16 cellular contexts compared by ENCODE assay signal in the genomic region with DNA sequence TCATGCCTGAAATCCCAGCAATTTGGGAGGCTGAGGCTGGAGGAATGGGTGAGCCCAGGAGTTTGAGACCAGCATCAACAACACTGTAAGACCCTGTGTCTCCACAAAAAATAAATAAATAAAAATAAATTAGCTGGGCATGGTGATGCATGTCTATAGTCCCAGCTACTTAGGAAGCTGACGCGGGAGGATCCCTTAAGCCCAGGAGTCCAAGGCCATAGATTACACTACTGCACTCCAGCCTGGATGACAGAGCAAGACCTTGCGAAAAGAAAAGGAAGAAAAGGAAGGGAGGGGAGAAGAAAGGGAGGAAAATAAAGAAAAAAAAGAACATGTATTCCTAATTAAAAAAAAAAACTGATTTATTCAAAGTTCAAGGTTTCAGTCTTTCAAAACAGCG.
A peak's percentile ranks its signal among the peaks of the same experiment; 100 is the strongest.
DNase-seq lines count a peak whose midpoint lies in the region; ATAC-seq, FAIRE-seq and TF ChIP-seq lines count a peak whose summit lies in the region.
"Had no signal": no experiment of that assay in that cellular context is flagged by ENCODE, and none has a peak within 500 bp of the region (broad histone marks: within the 10 kb centered on the region; RNA-seq: fewer than 3 reads in every experiment).

No MANE protein-coding gene starts in this region.

- peaks cover 62% of the 10 kb centered on the region for H3K4me1 Mint-ChIP-seq in CD4-positive, alpha-beta T cell (ENCODE audit: low read depth)
- peaks cover 2% of the 10 kb centered on the region for H3K4me1 Mint-ChIP-seq in endodermal cell
- H3K4me1 Mint-ChIP-seq in progenitor cell of endocrine pancreas (ENCODE audit: low read depth), result peaks cover 2% of the 10 kb centered on the region
- H3K4me1 Mint-ChIP-seq in immature natural killer cell, result peaks cover 29 to 81% of the 10 kb centered on the region in 2 donors

- H3K27ac ChIP-seq in CD4-positive, alpha-beta T cell (ENCODE audit: low read depth, low read length), result no peak overlapping the region
- H3K27ac ChIP-seq in SK-N-MC, result peak overlapping the region; percentile 14; the same call in 1 of the 2 replicates
- H3K27ac ChIP-seq in endodermal cell (ENCODE audit: low read depth, low read length), result no peak overlapping the region
- no peak overlapping the region for H3K27ac ChIP-seq in kidney (ENCODE audit: low read depth in 2 of 2, low read length in 2 of 2)
- H3K27ac ChIP-seq: BLaER1 had no signal

- H3K9me3 ChIP-seq in CD4-positive, alpha-beta T cell (ENCODE audit: control insufficient read depth, low read length), result no peaks in the 10 kb centered on the region
- H3K9me3 ChIP-seq in SK-N-MC (ENCODE audit: low read depth, low read length) (no peaks in the 10 kb centered on the region), endodermal cell (ENCODE audit: control insufficient read depth, low read length) (no peaks in the 10 kb centered on the region), kidney (ENCODE audit: control insufficient read depth in 1 of 2, low read length in 2 of 2) (no peaks in the 10 kb centered on the region)
- H3K9me3 ChIP-seq: BLaER1 had no signal

- no peak for FAIRE-seq in kidney (lab: Jason Lieb, UNC)
- FAIRE-seq: GM12878 had no signal

- H3K9me3 Mint-ChIP-seq in CD4-positive, alpha-beta T cell, result no peaks in the 10 kb centered on the region
- no peaks in the 10 kb centered on the region for H3K9me3 Mint-ChIP-seq in endodermal cell
- H3K9me3 Mint-ChIP-seq in progenitor cell of endocrine pancreas (ENCODE audit: low read depth), result no peaks in the 10 kb centered on the region
- H3K9me3 Mint-ChIP-seq in immature natural killer cell, result no peaks in the 10 kb centered on the region
- H3K9me3 Mint-ChIP-seq: GM23338 had no signal

- no peak overlapping the region for H3K4me3 ChIP-seq in SK-N-MC
- no peak overlapping the region for H3K4me3 ChIP-seq in endodermal cell (ENCODE audit: low read length)
- no peak overlapping the region for H3K4me3 ChIP-seq in kidney (ENCODE audit: low read length in 2 of 2)
- H3K4me3 ChIP-seq: BLaER1, GM12878, GM23338 had no signal

- TF ChIP-seq CTCF in CD4-positive, alpha-beta T cell (IDR thresholded peaks at IDR 0.05), result no peak
- no peak for TF ChIP-seq CTCF in endodermal cell (conservative IDR thresholded peaks at IDR 0.05)
- no peak for TF ChIP-seq CTCF in progenitor cell of endocrine pancreas (IDR thresholded peaks at IDR 0.05; ENCODE audit: unreplicated experiment)
- TF ChIP-seq CTCF in kidney (IDR thresholded peaks at IDR 0.05; ENCODE audit: borderline replicate concordance, extremely low read depth, insufficient read depth), result no peak

- H3K4me1 ChIP-seq in endodermal cell (ENCODE audit: control insufficient read depth, insufficient read depth, low read length) (no peaks in the 10 kb centered on the region), kidney (ENCODE audit: control insufficient read depth in 1 of 2, insufficient read depth in 1 of 2, low read depth in 1 of 2, low read length in 2 of 2) (no peaks in the 10 kb centered on the region)
- H3K4me1 ChIP-seq: BLaER1 had no signal

- H3K27ac Mint-ChIP-seq in CD4-positive, alpha-beta T cell, result peak overlapping the region; percentile 45
- H3K27ac Mint-ChIP-seq in endodermal cell (peak overlapping the region; percentile 67), progenitor cell of endocrine pancreas (peak overlapping the region; percentile 77), immature natural killer cell (no peak overlapping the region)

- no peaks in the 10 kb centered on the region for H3K27me3 Mint-ChIP-seq in CD4-positive, alpha-beta T cell
- H3K27me3 Mint-ChIP-seq in endodermal cell (ENCODE audit: insufficient read depth) (no peaks in the 10 kb centered on the region), progenitor cell of endocrine pancreas (no peaks in the 10 kb centered on the region), immature natural killer cell (ENCODE audit: low read depth in 3 of 3) (no peaks in the 10 kb centered on the region)

- H3K9ac ChIP-seq in SK-N-MC (ENCODE audit: insufficient read length), result no peak overlapping the region
- H3K9ac ChIP-seq in endodermal cell (ENCODE audit: extremely low read depth, low read length, poor library complexity, severe bottlenecking), result no peak overlapping the region
- no peak overlapping the region for H3K9ac ChIP-seq in kidney (ENCODE audit: low read length in 2 of 2)
- H3K9ac ChIP-seq: BLaER1 had no signal

- H3K27me3 ChIP-seq in CD4-positive, alpha-beta T cell (ENCODE audit: control insufficient read depth, insufficient read depth, low read length), result no peaks in the 10 kb centered on the region
- no peaks in the 10 kb centered on the region for H3K27me3 ChIP-seq in endodermal cell (ENCODE audit: control insufficient read depth, insufficient read depth, low read length, poor library complexity, severe bottlenecking)
- H3K27me3 ChIP-seq: BLaER1 had no signal

- 93 to 100% methylated on average over 3 of the region's 4 CpGs for WGBS in endodermal cell (ENCODE audit: insufficient coverage in 1 of 2, insufficient read length in 1 of 2), 2 experiments

- CTCF ChIA-PET in CD4-positive, alpha-beta T cell (lab: Charles Lee), result no interaction called here

- POLR2A ChIA-PET in CD4-positive, alpha-beta T cell (lab: Charles Lee), result interaction anchor here (1.0 kb wide), 1 partner anchor 10 kb away, joined by 3 read pairs; no protein-coding TSS in a partner anchor

- no peak for DNase-seq in CD4-positive, alpha-beta T cell
- DNase-seq in SK-N-MC (ENCODE audit: low read depth, low spot score) (no peak), endodermal cell (no peak), progenitor cell of endocrine pancreas (ENCODE audit: low spot score, unreplicated experiment) (no peak), kidney (no peak), immature natural killer cell (no peak), NCI-H510A (lab: John Stamatoyannopoulos, UW) (no peak)
- DNase-seq: 8988T, AML-193, Calu3, DMS 273 treated with DMSO at 0.1 percent for 48 hours, H7, IMR-90 had no signal

- peaks cover 65% of the 10 kb centered on the region for H3K36me3 Mint-ChIP-seq in CD4-positive, alpha-beta T cell (ENCODE audit: low read depth)
- H3K36me3 Mint-ChIP-seq in endodermal cell (ENCODE audit: low read depth) (peaks cover 38% of the 10 kb centered on the region), progenitor cell of endocrine pancreas (ENCODE audit: insufficient read depth) (peaks cover 15% of the 10 kb centered on the region), immature natural killer cell (peaks cover 0 to 8% (median 4%) of the 10 kb centered on the region in 3 donors)

- H3K36me3 ChIP-seq in SK-N-MC (ENCODE audit: insufficient read depth, low read length) (peaks cover 30% of the 10 kb centered on the region), endodermal cell (ENCODE audit: control insufficient read depth, insufficient read depth, low read length) (peaks cover 79% of the 10 kb centered on the region), kidney (ENCODE audit: control insufficient read depth in 1 of 2, insufficient read depth in 2 of 2, low read length in 2 of 2) (peaks cover 2 to 19% of the 10 kb centered on the region in 2 donors)

- no peak overlapping the region for H3K4me3 Mint-ChIP-seq in CD4-positive, alpha-beta T cell
- no peak overlapping the region for H3K4me3 Mint-ChIP-seq in endodermal cell
- H3K4me3 Mint-ChIP-seq in progenitor cell of endocrine pancreas (ENCODE audit: low read depth), result no peak overlapping the region
- no peak overlapping the region for H3K4me3 Mint-ChIP-seq in immature natural killer cell
- H3K4me3 Mint-ChIP-seq: GM23338 had no signal

- intact Hi-C loops in CD4-positive, alpha-beta T cell (cut with DNase I, micrococcal nuclease), result no loop called here
- intact Hi-C loops in kidney (cut with DNase I), result no loop called here

- ATAC-seq in CD4-positive, alpha-beta T cell (ENCODE audit: poor library complexity), result no peak
- ATAC-seq: GM12878, GM23338 had no signal

Comparison
In these comparisons a context has a peak if more than half of its experiments do, and no peak if none do; other contexts are left out.
1. H3K27ac Mint-ChIP-seq: peak in CD4-positive, alpha-beta T cell (single experiment), endodermal cell (single experiment) and progenitor cell of endocrine pancreas (single experiment); none in immature natural killer cell (0 of 6).